In the genomic region with DNA sequence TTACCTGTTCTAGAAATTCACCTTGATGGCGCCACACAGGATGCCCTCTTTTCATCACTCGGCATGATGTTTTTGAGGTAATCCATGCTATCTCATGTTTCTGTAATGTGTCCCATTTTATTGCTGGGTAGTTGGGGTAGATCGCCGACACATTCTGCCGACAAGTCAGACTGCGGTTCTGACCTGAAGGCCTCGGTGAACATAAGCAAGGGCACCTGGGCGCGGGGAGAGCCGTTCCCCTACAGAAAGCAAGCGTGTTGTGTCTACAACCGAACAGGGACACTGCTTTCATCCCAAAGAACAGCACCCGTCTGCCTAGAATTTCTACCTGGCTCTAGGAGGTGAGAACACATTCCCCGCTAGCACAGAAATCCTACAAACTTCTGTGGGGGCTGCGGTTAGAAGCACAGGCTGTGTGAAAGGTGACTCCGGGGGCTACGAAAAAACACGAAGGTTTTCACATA, we compare ENCODE assay signal across 9 cellular contexts.
DNase-seq lines count a peak whose midpoint lies in the region; ATAC-seq and TF ChIP-seq lines count a peak whose summit lies in the region.
"Had no signal": no experiment of that assay in that cellular context is flagged by ENCODE, and none has a peak within 500 bp of the region (broad histone marks: within the 10 kb centered on the region; RNA-seq: fewer than 3 reads in every experiment).

No MANE protein-coding gene starts in this region.

- POLR2A ChIA-PET in Panc1 (lab: Charles Lee), result interaction anchor here (0.6 to 3.8 kb wide), 13 partner anchors 8 to 295 kb away, joined by 3 to 81 read pairs (median 3); no protein-coding TSS in a partner anchor

- H3K27me3 ChIP-seq in DOHH2 (ENCODE audit: control insufficient read depth, low read length) (peaks cover 3% of the 10 kb centered on the region; the same call in 1 of the 2 replicates), Panc1 (ENCODE audit: control insufficient read depth, insufficient read depth, low read length) (no peaks in the 10 kb centered on the region), ovary (no peaks in the 10 kb centered on the region)

- H3K36me3 ChIP-seq in DOHH2 (ENCODE audit: control insufficient read depth, low read length), result no peaks in the 10 kb centered on the region
- no peaks in the 10 kb centered on the region for H3K36me3 ChIP-seq in Panc1 (ENCODE audit: control insufficient read depth, insufficient read depth, low read length)
- no peaks in the 10 kb centered on the region for H3K36me3 ChIP-seq in ovary
- H3K36me3 ChIP-seq: thyroid gland had no signal

- peak overlapping the region; percentile 85 for H3K4me3 ChIP-seq in DOHH2 (ENCODE audit: low read length)
- H3K4me3 ChIP-seq in Panc1 (ENCODE audit: low read depth in 2 of 2, low read length in 2 of 2), result peak overlapping the region; percentile 68 to 85
- peak overlapping the region; percentile 68 for H3K4me3 ChIP-seq in epithelial cell of esophagus (ENCODE audit: low read length)
- H3K4me3 ChIP-seq in ovary, result peak overlapping the region; percentile 42

- peaks cover 20% of the 10 kb centered on the region for H3K4me1 ChIP-seq in DOHH2 (ENCODE audit: control insufficient read depth, low read length)
- H3K4me1 ChIP-seq in Panc1 (ENCODE audit: control insufficient read depth, insufficient read depth, low read length), result peaks cover 5% of the 10 kb centered on the region
- no peaks in the 10 kb centered on the region for H3K4me1 ChIP-seq in ovary (ENCODE audit: insufficient read depth)

- in situ Hi-C loops in Panc1 (cut with HindIII; ENCODE audit: low pct_unique_long_range_greater_than_20kb, low sequenced_read_pairs), result no loop called here

- H3K9me2 ChIP-seq in DOHH2 (replicated peaks; ENCODE audit: control insufficient read depth, low read length), result no peaks in the 10 kb centered on the region

- DNase-seq in Panc1 (ENCODE audit: low read depth, low spot score) (no peak), epithelial cell of esophagus (ENCODE audit: low read depth) (no peak), ovary (no peak), dedifferentiated amniotic fluid mesenchymal stem cell (ENCODE audit: extremely low spot score) (no peak), NCI-H1694 treated with DMSO at 0.1 percent for 48 hours (lab: John Stamatoyannopoulos, UW) (no peak)
- DNase-seq in activated effector memory CD4-positive, alpha-beta T cell treated with anti-CD3 and anti-CD28 coated beads, Interleukin-2, amount 50 U/mL, for 16 hours, result no peak

- H3F3A ChIP-seq in DOHH2 (ENCODE audit: control insufficient read depth, insufficient read depth), result peaks cover 14% of the 10 kb centered on the region

- H3K27ac ChIP-seq in DOHH2 (ENCODE audit: low read depth, low read length), result peak overlapping the region; percentile 84
- peak overlapping the region; percentile 94 for H3K27ac ChIP-seq in Panc1 (ENCODE audit: low read length)
- no peak overlapping the region for H3K27ac ChIP-seq in ovary

- TF ChIP-seq POLR2A in ovary (IDR thresholded peaks at IDR 0.05), result no peak

- H3K9me3 ChIP-seq in DOHH2 (ENCODE audit: control insufficient read depth, insufficient read depth, low read length) (peaks cover 9% of the 10 kb centered on the region; the same call in 1 of the 2 replicates), Panc1 (ENCODE audit: control insufficient read depth, insufficient read depth, low read depth, low read length) (no peaks in the 10 kb centered on the region), ovary (no peaks in the 10 kb centered on the region)
- H3K9me3 ChIP-seq: thyroid gland had no signal

- 11 to 19% (median 11%) methylated on average over 18 of the region's 18 CpGs for WGBS in ovary, 3 donors

- peak; percentile 21 for ATAC-seq in Panc1
- no peak for ATAC-seq in HG03378 (IDR thresholded peaks at IDR 0.05; ENCODE audit: unreplicated experiment)

- CTCF ChIA-PET in Panc1 (lab: Charles Lee), result no interaction called here

- peak overlapping the region; percentile 98 for H3K4me2 ChIP-seq in DOHH2 (ENCODE audit: low read length)

- TF ChIP-seq EP300 in ovary (IDR thresholded peaks at IDR 0.05), result no peak

- intact Hi-C loops in Panc1 (cut with micrococcal nuclease; ENCODE audit: unreplicated experiment), result loop anchor here (5.0 kb wide), 1 partner anchor 72 kb away; no protein-coding TSS in a partner anchor
- intact Hi-C loops in ovary (cut with DNase I), result no loop called here

- no peaks in the 10 kb centered on the region for H3K79me2 ChIP-seq in DOHH2 (ENCODE audit: control insufficient read depth, low read length)

- no peaks in the 10 kb centered on the region for H4K20me1 ChIP-seq in DOHH2 (ENCODE audit: control insufficient read depth, insufficient read depth, low read depth, low read length)

- no peak for TF ChIP-seq CTCF in DOHH2 (IDR thresholded peaks at IDR 0.05; ENCODE audit: low read depth, low read length, poor library complexity, severe bottlenecking)
- no peak for TF ChIP-seq CTCF in Panc1 (IDR thresholded peaks at IDR 0.05)
- no peak for TF ChIP-seq CTCF in epithelial cell of esophagus (IDR thresholded peaks at IDR 0.05; ENCODE audit: insufficient read depth, low read depth, low read length, missing control alignments)
- TF ChIP-seq CTCF in ovary (IDR thresholded peaks at IDR 0.05), result no peak

- BruUV-seq in Panc1 (replicated peaks; lab: Mats Ljungman, UMichigan), result no TSS peak

Comparison
In these comparisons a context has a peak if more than half of its experiments do, and no peak if none do; other contexts are left out.
1. H3K27ac ChIP-seq: peak in DOHH2 (single experiment) and Panc1 (single experiment); none in ovary (0 of 2).
2. Peak in every context shown above with its lines, with median percentiles within 50 percentile points of each other: H3K4me3 ChIP-seq.